12 cellular contexts compared by ENCODE assay signal in the genomic region with DNA sequence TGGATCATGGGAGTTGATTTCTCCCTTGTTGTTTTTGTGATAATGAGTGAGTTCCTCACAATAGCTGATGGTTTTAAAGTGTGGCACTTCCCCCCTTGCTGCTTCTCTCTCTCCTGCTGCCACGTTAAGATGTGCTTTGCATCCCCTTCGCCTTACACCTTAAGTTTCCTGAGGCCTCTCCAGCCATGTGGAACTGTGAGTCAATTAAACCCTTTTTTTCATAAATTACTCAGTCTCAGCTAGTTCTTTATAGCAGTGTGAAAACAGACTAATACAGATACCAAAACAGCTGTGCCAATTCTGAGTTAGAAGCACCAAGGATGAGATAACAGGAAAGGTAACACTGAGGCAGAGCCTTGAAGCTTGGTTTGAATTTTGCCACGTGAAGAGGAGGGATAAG. TPM values are rescaled to one million over a fixed set of nuclear protein-coding genes. Genes with fewer than 3 reads are reported as not detected.
DNase-seq lines count a peak whose midpoint lies in the region; ATAC-seq and TF ChIP-seq lines count a peak whose summit lies in the region.
"Had no signal": no experiment of that assay in that cellular context is flagged by ENCODE, and none has a peak within 500 bp of the region (broad histone marks: within the 10 kb centered on the region; RNA-seq: fewer than 3 reads in every experiment).

No MANE protein-coding gene starts in this region.

- H3K27ac Mint-ChIP-seq in activated T-cell treated with anti-CD3 and anti-CD28 coated beads, Interleukin-2, amount 50 U/mL, for 24 hours = peak overlapping the region; percentile 77
- H3K27ac Mint-ChIP-seq: activated CD4-positive, alpha-beta T cell treated with anti-CD3 and anti-CD28 coated beads, Interleukin-2, amount 10 ng/mL, durations not matched to agents 24 days and 14 days; type B pancreatic cell had no signal

- H3K4me1 ChIP-seq in breast epithelium (no peaks in the 10 kb centered on the region), foreskin keratinocyte (peaks cover 8% of the 10 kb centered on the region)

- ATAC-seq in GM21529 (IDR thresholded peaks at IDR 0.05; ENCODE audit: unreplicated experiment) (peak; percentile 64), HG03457 (IDR thresholded peaks at IDR 0.05; ENCODE audit: unreplicated experiment) (peak; percentile 65), foreskin keratinocyte (no peak)
- ATAC-seq: gastrocnemius medialis, K562 had no signal

- H3K36me3 Mint-ChIP-seq in activated T-cell treated with anti-CD3 and anti-CD28 coated beads, Interleukin-2, amount 50 U/mL, for 24 hours (ENCODE audit: low read depth) = peaks cover 41% of the 10 kb centered on the region

- no peaks in the 10 kb centered on the region for H3K36me3 ChIP-seq in breast epithelium

- H3K4me3 Mint-ChIP-seq in activated T-cell treated with anti-CD3 and anti-CD28 coated beads, Interleukin-2, amount 50 U/mL, for 24 hours = peak overlapping the region; percentile 7
- H3K4me3 Mint-ChIP-seq: activated CD4-positive, alpha-beta T cell treated with anti-CD3 and anti-CD28 coated beads, Interleukin-2, amount 10 ng/mL, durations not matched to agents 24 days and 14 days; type B pancreatic cell had no signal

- peaks cover 50% of the 10 kb centered on the region for H3K4me1 Mint-ChIP-seq in activated T-cell treated with anti-CD3 and anti-CD28 coated beads, Interleukin-2, amount 50 U/mL, for 24 hours (ENCODE audit: low read depth)

- H3K9me3 Mint-ChIP-seq in activated T-cell treated with anti-CD3 and anti-CD28 coated beads, Interleukin-2, amount 50 U/mL, for 24 hours = no peaks in the 10 kb centered on the region
- H3K9me3 Mint-ChIP-seq: activated CD4-positive, alpha-beta T cell treated with anti-CD3 and anti-CD28 coated beads, Interleukin-2, amount 10 ng/mL, durations not matched to agents 24 days and 14 days; type B pancreatic cell had no signal

- TF ChIP-seq POLR2A in breast epithelium (IDR thresholded peaks at IDR 0.05) = no peak

- H3K27ac ChIP-seq in breast epithelium (no peak overlapping the region), foreskin keratinocyte (no peak overlapping the region)
- H3K27ac ChIP-seq: gastrocnemius medialis had no signal

- TF ChIP-seq CTCF in breast epithelium (IDR thresholded peaks at IDR 0.05) = no peak
- TF ChIP-seq CTCF in foreskin keratinocyte (conservative IDR thresholded peaks at IDR 0.05) = no peak

- intact Hi-C loops in breast epithelium (cut with DNase I; ENCODE audit: low total_unique reads) = no loop called here

- H3K9me3 ChIP-seq in breast epithelium = no peaks in the 10 kb centered on the region
- H3K9me3 ChIP-seq: gastrocnemius medialis had no signal

- H3K4me3 ChIP-seq in breast epithelium = no peak overlapping the region
- H3K4me3 ChIP-seq: gastrocnemius medialis, K562 had no signal

- no peaks in the 10 kb centered on the region for H3K27me3 ChIP-seq in breast epithelium
- no peaks in the 10 kb centered on the region for H3K27me3 ChIP-seq in foreskin keratinocyte
- H3K27me3 ChIP-seq: gastrocnemius medialis had no signal

- DNase-seq in activated T-cell treated with anti-CD3 and anti-CD28 coated beads, Interleukin-2, amount 50 U/mL, for 24 hours = no peak
- no peak for DNase-seq in activated T-cell treated with anti-CD3 and anti-CD28 coated beads, Interleukin-2, amount 50 U/mL, for 1 hour
- DNase-seq in renal cortical epithelial cell (ENCODE audit: low read depth) (peak; percentile 48), breast epithelium (ENCODE audit: low spot score in 2 of 2) (no peak), occipital lobe (lab: John Stamatoyannopoulos, UW) (no peak), foreskin keratinocyte (no peak)
- DNase-seq: gastrocnemius medialis had no signal

- H3K27me3 Mint-ChIP-seq in activated T-cell treated with anti-CD3 and anti-CD28 coated beads, Interleukin-2, amount 50 U/mL, for 24 hours = no peaks in the 10 kb centered on the region
- H3K27me3 Mint-ChIP-seq: activated CD4-positive, alpha-beta T cell treated with anti-CD3 and anti-CD28 coated beads, Interleukin-2, amount 10 ng/mL, durations not matched to agents 24 days and 14 days; type B pancreatic cell had no signal

RNA-seq across cellular contexts. Expression of gene ITSN2, which starts 44.7 kb away (rescaled TPM):
- total RNA-seq in renal cortical epithelial cell = 33.2 and 39.2 TPM in 2 replicates
- total RNA-seq in breast epithelium = 10 to 100 TPM; 43.4 to 69.8 (median 46.5) TPM
- 29.8 TPM for total RNA-seq in occipital lobe
- total RNA-seq in foreskin keratinocyte = 23.6 and 24.0 TPM in 2 replicates
- polyA plus RNA-seq in foreskin keratinocyte = 6.8 and 7.5 TPM in 2 replicates
